Comparison of ENCODE assay signal across 11 cellular contexts in genomic region chr11:20000393-20001134, GRCh38.
DNase-seq lines count a peak whose midpoint lies in the region; TF ChIP-seq lines count a peak whose summit lies in the region.
"Had no signal": no experiment of that assay in that cellular context is flagged by ENCODE, and none has a peak within 500 bp of the region (broad histone marks: within the 10 kb centered on the region; RNA-seq: fewer than 3 reads in every experiment).

No MANE protein-coding gene starts in this region.

- H3K4me1 ChIP-seq in NT2/D1 (ENCODE audit: insufficient read depth, insufficient read length) = peaks cover 12% of the 10 kb centered on the region
- H3K4me1 ChIP-seq in iPS-18a (ENCODE audit: control insufficient read depth, low read depth, low read length) = peaks cover 38% of the 10 kb centered on the region

- H3K27ac ChIP-seq in iPS-18a (ENCODE audit: low read length) = no peak overlapping the region
- H3K27ac ChIP-seq: epithelial cell of prostate had no signal

- H3K9ac ChIP-seq in NT2/D1 (ENCODE audit: insufficient read length, low read depth) = peak overlapping the region; percentile 58
- no peak overlapping the region for H3K9ac ChIP-seq in iPS-18a (ENCODE audit: low read length)

- no peaks in the 10 kb centered on the region for H3K27me3 Mint-ChIP-seq in progenitor cell of endocrine pancreas
- H3K27me3 Mint-ChIP-seq in activated T-cell treated with anti-CD3 and anti-CD28 coated beads, Interleukin-2, amount 50 U/mL, for 24 hours = peaks cover 19% of the 10 kb centered on the region

- no peak for TF ChIP-seq CTCF in progenitor cell of endocrine pancreas (IDR thresholded peaks at IDR 0.05; ENCODE audit: unreplicated experiment)

- no peaks in the 10 kb centered on the region for H3K36me3 Mint-ChIP-seq in progenitor cell of endocrine pancreas (ENCODE audit: insufficient read depth)
- H3K36me3 Mint-ChIP-seq in activated T-cell treated with anti-CD3 and anti-CD28 coated beads, Interleukin-2, amount 50 U/mL, for 24 hours (ENCODE audit: low read depth) = no peaks in the 10 kb centered on the region
- H3K36me3 Mint-ChIP-seq: activated naive CD4-positive, alpha-beta T cell treated with anti-CD3 and anti-CD28 coated beads, Interleukin-2, amount 10 ng/mL, durations not matched to agents 7 days and 5 days had no signal

- no peaks in the 10 kb centered on the region for H3K9me3 Mint-ChIP-seq in progenitor cell of endocrine pancreas (ENCODE audit: low read depth)
- H3K9me3 Mint-ChIP-seq in activated T-cell treated with anti-CD3 and anti-CD28 coated beads, Interleukin-2, amount 50 U/mL, for 24 hours = no peaks in the 10 kb centered on the region
- H3K9me3 Mint-ChIP-seq: activated naive CD4-positive, alpha-beta T cell treated with anti-CD3 and anti-CD28 coated beads, Interleukin-2, amount 10 ng/mL, durations not matched to agents 7 days and 5 days had no signal

- peak overlapping the region; percentile 29 for H3K4me3 Mint-ChIP-seq in progenitor cell of endocrine pancreas (ENCODE audit: low read depth)
- H3K4me3 Mint-ChIP-seq in activated T-cell treated with anti-CD3 and anti-CD28 coated beads, Interleukin-2, amount 50 U/mL, for 24 hours = no peak overlapping the region
- H3K4me3 Mint-ChIP-seq: activated naive CD4-positive, alpha-beta T cell treated with anti-CD3 and anti-CD28 coated beads, Interleukin-2, amount 10 ng/mL, durations not matched to agents 7 days and 5 days had no signal

- peak; percentile 96 for DNase-seq in NCI-H1092 (lab: John Stamatoyannopoulos, UW)
- peak; percentile 93 for DNase-seq in NT2/D1 (ENCODE audit: low read depth, low spot score)
- no peak for DNase-seq in progenitor cell of endocrine pancreas (ENCODE audit: low spot score, unreplicated experiment)
- no peak for DNase-seq in stimulated activated CD8-positive, alpha-beta memory T cell treated with anti-CD3 and anti-CD28 coated beads, Interleukin-4, amount 100 ng/mL, for 48 hours
- no peak for DNase-seq in activated T-cell treated with anti-CD3 and anti-CD28 coated beads, Interleukin-2, amount 50 U/mL, for 24 hours
- no peak for DNase-seq in activated CD8-positive, alpha-beta memory T cell treated with anti-CD3 and anti-CD28 coated beads, Interleukin-2, amount 50 U/mL, for 48 hours
- DNase-seq in AML-193 (lab: John Stamatoyannopoulos, UW) = no peak
- DNase-seq: activated naive CD4-positive, alpha-beta T cell treated with anti-CD3 and anti-CD28 coated beads, Interleukin-2, amount 10 ng/mL, durations not matched to agents 7 days and 5 days; occipital lobe had no signal

- peak overlapping the region; percentile 94 for H3K27ac Mint-ChIP-seq in progenitor cell of endocrine pancreas
- H3K27ac Mint-ChIP-seq in activated T-cell treated with anti-CD3 and anti-CD28 coated beads, Interleukin-2, amount 50 U/mL, for 24 hours = no peak overlapping the region
- H3K27ac Mint-ChIP-seq: activated naive CD4-positive, alpha-beta T cell treated with anti-CD3 and anti-CD28 coated beads, Interleukin-2, amount 10 ng/mL, durations not matched to agents 7 days and 5 days had no signal

- H3K4me1 Mint-ChIP-seq in progenitor cell of endocrine pancreas (ENCODE audit: low read depth) = peaks cover 65% of the 10 kb centered on the region
- H3K4me1 Mint-ChIP-seq in activated T-cell treated with anti-CD3 and anti-CD28 coated beads, Interleukin-2, amount 50 U/mL, for 24 hours (ENCODE audit: low read depth) = no peaks in the 10 kb centered on the region
- H3K4me1 Mint-ChIP-seq: activated naive CD4-positive, alpha-beta T cell treated with anti-CD3 and anti-CD28 coated beads, Interleukin-2, amount 10 ng/mL, durations not matched to agents 7 days and 5 days had no signal

- H3K27me3 ChIP-seq in NT2/D1 (ENCODE audit: insufficient read depth, insufficient read length) (no peaks in the 10 kb centered on the region), iPS-18a (ENCODE audit: control insufficient read depth, insufficient read depth, low read length) (peaks cover 45% of the 10 kb centered on the region)

- H3K4me3 ChIP-seq in NT2/D1 (ENCODE audit: insufficient read length, low read depth) (no peak overlapping the region), iPS-18a (ENCODE audit: low read length) (peak overlapping the region; percentile 41)

- H3K36me3 ChIP-seq in NT2/D1 (ENCODE audit: insufficient read depth, insufficient read length, low read length) = no peaks in the 10 kb centered on the region
- no peaks in the 10 kb centered on the region for H3K36me3 ChIP-seq in iPS-18a (ENCODE audit: control insufficient read depth, low read depth, low read length)

- H3K9me3 ChIP-seq in NT2/D1 (ENCODE audit: insufficient read depth, low read length) = no peaks in the 10 kb centered on the region
- H3K9me3 ChIP-seq in iPS-18a (ENCODE audit: control insufficient read depth, low read depth, low read length) = no peaks in the 10 kb centered on the region

Comparison
In these comparisons a context has a peak if more than half of its experiments do, and no peak if none do; other contexts are left out.
1. DNase-seq: peak in NCI-H1092 (single experiment) and NT2/D1 (single experiment); none in progenitor cell of endocrine pancreas (single experiment), stimulated activated CD8-positive, alpha-beta memory T cell treated with anti-CD3 and anti-CD28 coated beads, Interleukin-4, amount 100 ng/mL, for 48 hours (single experiment), activated T-cell treated with anti-CD3 and anti-CD28 coated beads, Interleukin-2, amount 50 U/mL, for 24 hours (single experiment), activated CD8-positive, alpha-beta memory T cell treated with anti-CD3 and anti-CD28 coated beads, Interleukin-2, amount 50 U/mL, for 48 hours (single experiment) and AML-193 (0 of 2).